ENCODE assay signal across 23 cellular contexts in the genomic region with DNA sequence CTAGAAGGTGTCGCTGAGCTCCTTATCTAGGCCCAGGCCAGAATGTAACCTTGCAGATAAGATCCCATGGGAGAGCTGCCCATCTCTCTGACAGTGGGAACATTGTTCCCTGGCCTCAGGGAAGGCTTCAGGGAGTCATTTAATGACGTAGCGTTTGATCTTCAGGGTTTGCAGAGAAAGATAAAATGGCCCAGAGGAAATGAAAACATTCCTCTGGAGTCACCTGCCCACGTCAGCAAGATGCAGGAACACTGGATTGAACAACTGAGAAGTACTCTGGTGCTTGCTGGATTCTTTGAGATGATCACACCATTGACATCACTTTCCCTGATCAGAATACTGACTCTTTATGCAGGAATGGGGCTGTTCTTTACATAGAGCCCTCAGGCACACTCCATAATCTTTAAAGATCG. TPM values are rescaled to one million over a fixed set of nuclear protein-coding genes. Genes with fewer than 3 reads are reported as not detected.
DNase-seq lines count a peak whose midpoint lies in the region; ATAC-seq and TF ChIP-seq lines count a peak whose summit lies in the region.
"Had no signal": no experiment of that assay in that cellular context is flagged by ENCODE, and none has a peak within 500 bp of the region (broad histone marks: within the 10 kb centered on the region; RNA-seq: fewer than 3 reads in every experiment).

No MANE protein-coding gene starts in this region.

- no peak overlapping the region for H3K9ac ChIP-seq in parathyroid adenoma
- H3K9ac ChIP-seq: BLaER1 treated with 17β-estradiol and CSF1 and Interleukin-3, amounts not matched to agents 10 nM and 100 nM; KMS-11 had no signal

- peaks cover 9% of the 10 kb centered on the region for H3K4me1 ChIP-seq in RWPE2 (ENCODE audit: insufficient read depth, poor library complexity, severe bottlenecking)
- no peaks in the 10 kb centered on the region for H3K4me1 ChIP-seq in foreskin keratinocyte
- H3K4me1 ChIP-seq in parathyroid adenoma = peaks cover 8% of the 10 kb centered on the region
- H3K4me1 ChIP-seq: A549; BLaER1 treated with 17β-estradiol and CSF1 and Interleukin-3, amounts not matched to agents 10 nM and 100 nM had no signal

- no peaks in the 10 kb centered on the region for H3K36me3 ChIP-seq in RWPE2 (ENCODE audit: low read depth)
- no peaks in the 10 kb centered on the region for H3K36me3 ChIP-seq in parathyroid adenoma (ENCODE audit: control insufficient read depth, insufficient read depth, low read length)
- H3K36me3 ChIP-seq: BLaER1 treated with 17β-estradiol and CSF1 and Interleukin-3, amounts not matched to agents 10 nM and 100 nM had no signal

- peak; percentile 36 for ATAC-seq in Right ventricle myocardium superior (ENCODE audit: poor library complexity)
- no peak for ATAC-seq in Right ventricle myocardium inferior
- peak; percentile 56 for ATAC-seq in RWPE2 (ENCODE audit: low read depth)
- ATAC-seq in foreskin keratinocyte = peak; percentile 26
- ATAC-seq in omental fat pad (ENCODE audit: low FRiP score) = no peak
- ATAC-seq in HG02610 (IDR thresholded peaks at IDR 0.05; ENCODE audit: unreplicated experiment) = no peak
- ATAC-seq: A549, PC-3 had no signal

- no peak for TF ChIP-seq CTCF in RWPE2 (IDR thresholded peaks at IDR 0.05; ENCODE audit: poor library complexity, severe bottlenecking)
- TF ChIP-seq CTCF in foreskin keratinocyte (conservative IDR thresholded peaks at IDR 0.05) = no peak
- no peak for TF ChIP-seq CTCF in parathyroid adenoma (IDR thresholded peaks at IDR 0.05)
- TF ChIP-seq CTCF in omental fat pad (IDR thresholded peaks at IDR 0.05) = no peak

- H3K27ac ChIP-seq in RWPE2 (ENCODE audit: poor library complexity, severe bottlenecking) (peak overlapping the region; percentile 39), foreskin keratinocyte (no peak overlapping the region), parathyroid adenoma (peak overlapping the region; percentile 80)
- H3K27ac ChIP-seq: A549; BLaER1 treated with 17β-estradiol and CSF1 and Interleukin-3, amounts not matched to agents 10 nM and 100 nM; KMS-11 had no signal

- intact Hi-C loops in Right ventricle myocardium superior (cut with DNase I) (no loop called here), Right ventricle myocardium inferior (cut with DNase I) (no loop called here)

- peaks cover 3% of the 10 kb centered on the region for H3K79me2 ChIP-seq in parathyroid adenoma

- peak overlapping the region; percentile 72 for H2AFZ ChIP-seq in parathyroid adenoma

- DNase-seq in Right ventricle myocardium superior (no peak), Right ventricle myocardium inferior (ENCODE audit: missing footprints) (no peak), RWPE2 (ENCODE audit: low spot score) (no peak), foreskin keratinocyte (peak; percentile 44 to 81), omental fat pad (ENCODE audit: low spot score) (no peak), cerebellum (ENCODE audit: low spot score) (no peak)
- DNase-seq: CD8-positive, alpha-beta memory T cell; DMS 273 treated with DMSO at 0.1 percent for 48 hours; GF-D8; GOT3; NCI-H1048; NCI-H1436 treated with DMSO at 0.1 percent for 48 hours; NCI-H2029 treated with DMSO at 0.1 percent for 48 hours; NCI-H2171 treated with DMSO at 0.1 percent for 48 hours; NCI-H510A; NCI-H774; PC-3 had no signal

- no peaks in the 10 kb centered on the region for H3K9me3 ChIP-seq in RWPE2 (ENCODE audit: severe bottlenecking)
- no peaks in the 10 kb centered on the region for H3K9me3 ChIP-seq in parathyroid adenoma (ENCODE audit: control insufficient read depth, low read length)
- H3K9me3 ChIP-seq: A549 had no signal

- no peak overlapping the region for H3K4me2 ChIP-seq in parathyroid adenoma (ENCODE audit: low read length)
- H3K4me2 ChIP-seq: A549; BLaER1 treated with 17β-estradiol and CSF1 and Interleukin-3, amounts not matched to agents 10 nM and 100 nM; KMS-11 had no signal

- H3K4me3 ChIP-seq in RWPE2 (ENCODE audit: severe bottlenecking) = no peak overlapping the region
- H3K4me3 ChIP-seq in parathyroid adenoma (ENCODE audit: low read depth, low read length) = no peak overlapping the region
- H3K4me3 ChIP-seq: A549; BLaER1 treated with 17β-estradiol and CSF1 and Interleukin-3, amounts not matched to agents 10 nM and 100 nM had no signal

- no peaks in the 10 kb centered on the region for H3K27me3 ChIP-seq in RWPE2 (ENCODE audit: insufficient read depth, poor library complexity, severe bottlenecking)
- peaks cover 3% of the 10 kb centered on the region for H3K27me3 ChIP-seq in foreskin keratinocyte
- H3K27me3 ChIP-seq in parathyroid adenoma (ENCODE audit: control insufficient read depth, insufficient read depth, low read length) = no peaks in the 10 kb centered on the region
- H3K27me3 ChIP-seq: BLaER1 treated with 17β-estradiol and CSF1 and Interleukin-3, amounts not matched to agents 10 nM and 100 nM had no signal

RNA-seq across cellular contexts. Expression of a gene that starts 51.6 kb away (rescaled TPM):
- total RNA-seq in Right ventricle myocardium superior (26.9 TPM), Right ventricle myocardium inferior (34.1 TPM), foreskin keratinocyte (not detected in 2 replicates), omental fat pad (under 1 TPM in 2 of 4 donors, not detected in 2; 0.12 to 0.28 TPM), cerebellum (19.5 TPM)
- polyA plus RNA-seq in foreskin keratinocyte = 0.01 TPM in 1 of 2 replicates, not detected in the other
- total RNA-seq: CD8-positive, alpha-beta memory T cell; M059J; PC-3 had no signal
- polyA plus RNA-seq: CD8-positive, alpha-beta memory T cell had no signal

Comparison
In these comparisons a context has a peak if more than half of its experiments do, and no peak if none do; other contexts are left out.
1. ATAC-seq: peak in Right ventricle myocardium superior (single experiment), RWPE2 (single experiment) and foreskin keratinocyte (single experiment); none in Right ventricle myocardium inferior (single experiment), omental fat pad (single experiment) and HG02610 (single experiment).
2. DNase-seq: peak in foreskin keratinocyte (2 of 2); none in Right ventricle myocardium superior (single experiment), Right ventricle myocardium inferior (single experiment), RWPE2 (single experiment), omental fat pad (single experiment) and cerebellum (single experiment).
3. RNA of a gene that starts 51.6 kb away (total RNA-seq): 34.1 TPM in Right ventricle myocardium inferior (single experiment), 26.9 TPM in Right ventricle myocardium superior (single experiment) and 19.5 TPM in cerebellum (single experiment); 0.12 to 0.28 TPM in omental fat pad and not detected in foreskin keratinocyte; every median in the first group is over 10 times any median in the second.